In genomic region chr22:32788884-32789624, GRCh38 we compare ENCODE assay signal across 12 cellular contexts. TPM values are rescaled to one million over a fixed set of nuclear protein-coding genes. Genes with fewer than 3 reads are reported as not detected.
A peak's percentile ranks its signal among the peaks of the same experiment; 100 is the strongest.
DNase-seq lines count a peak whose midpoint lies in the region; ATAC-seq and TF ChIP-seq lines count a peak whose summit lies in the region.
"Had no signal": no experiment of that assay in that cellular context is flagged by ENCODE, and none has a peak within 500 bp of the region (broad histone marks: within the 10 kb centered on the region; RNA-seq: fewer than 3 reads in every experiment).

No MANE protein-coding gene starts in this region.

- no peak for ATAC-seq in WTC11
- peak; percentile 52 for ATAC-seq in left ventricle myocardium superior
- no peak for ATAC-seq in HG02840 (IDR thresholded peaks at IDR 0.05; ENCODE audit: low FRiP score, unreplicated experiment)
- ATAC-seq in activated CD8-positive, alpha-beta memory T cell treated with anti-CD3 and anti-CD28 coated beads, Interleukin-2, amount 10 ng/mL, durations not matched to agents 7 days and 5 days: no peak

- TF ChIP-seq CTCF in WTC11 (IDR thresholded peaks at IDR 0.05) (no peak), retinal pigment epithelial cell (conservative IDR thresholded peaks at IDR 0.05; ENCODE audit: low read depth, low read length) (no peak)

- H3K4me3 ChIP-seq in retinal pigment epithelial cell (ENCODE audit: low read length): no peak overlapping the region

- CTCF ChIA-PET in WTC11 (lab: Charles Lee): interaction anchor here (2.1 kb wide), 1 partner anchor 13 kb away, joined by 9 read pairs; no protein-coding TSS in a partner anchor
- CTCF ChIA-PET in activated CD8-positive, alpha-beta memory T cell treated with anti-CD3 and anti-CD28 coated beads, Interleukin-2, amount 10 ng/mL, durations not matched to agents 7 days and 5 days (lab: Charles Lee): interaction anchor here (0.6 to 1.1 kb wide), 2 partner anchors 10 to 129 kb away, joined by 3 read pairs; no protein-coding TSS in a partner anchor

- intact Hi-C loops in left ventricle myocardium superior (cut with micrococcal nuclease): no loop called here

- peak; percentile 81 for DNase-seq in AG20443 (ENCODE audit: low spot score)
- DNase-seq in WTC11 (ENCODE audit: low spot score): no peak
- peak; percentile 55 for DNase-seq in left ventricle myocardium superior
- peak; percentile 88 for DNase-seq in retinal pigment epithelial cell (ENCODE audit: low read depth)
- no peak for DNase-seq in DMS114 treated with DMSO at 0.1 percent for 48 hours (lab: John Stamatoyannopoulos, UW; ENCODE audit: unreplicated experiment)
- no peak for DNase-seq in NCI-H748 treated with DMSO at 0.1 percent for 48 hours (lab: John Stamatoyannopoulos, UW)
- no peak for DNase-seq in activated CD8-positive, alpha-beta memory T cell treated with anti-CD3 and anti-CD28 coated beads, Interleukin-2, amount 10 ng/mL, durations not matched to agents 7 days and 5 days
- DNase-seq: cortex of kidney; stimulated activated CD4-positive, alpha-beta T cell treated with anti-CD3 and anti-CD28 coated beads, Interleukin-12 subunit alpha, Interleukin-12 subunit beta, amount 100 ng/mL, for 4 hours; stimulated activated CD8-positive, alpha-beta memory T cell treated with anti-CD3 and anti-CD28 coated beads, Interleukin-4, amount 100 ng/mL, for 48 hours had no signal

- no peaks in the 10 kb centered on the region for H3K27me3 Mint-ChIP-seq in WTC11 (ENCODE audit: low read depth)
- H3K27me3 Mint-ChIP-seq in activated CD8-positive, alpha-beta memory T cell treated with anti-CD3 and anti-CD28 coated beads, Interleukin-2, amount 10 ng/mL, durations not matched to agents 7 days and 5 days: no peaks in the 10 kb centered on the region

- H3K36me3 Mint-ChIP-seq in WTC11: no peaks in the 10 kb centered on the region
- no peaks in the 10 kb centered on the region for H3K36me3 Mint-ChIP-seq in activated CD8-positive, alpha-beta memory T cell treated with anti-CD3 and anti-CD28 coated beads, Interleukin-2, amount 10 ng/mL, durations not matched to agents 7 days and 5 days

- no peak overlapping the region for H3K27ac Mint-ChIP-seq in WTC11
- no peak overlapping the region for H3K27ac Mint-ChIP-seq in activated CD8-positive, alpha-beta memory T cell treated with anti-CD3 and anti-CD28 coated beads, Interleukin-2, amount 10 ng/mL, durations not matched to agents 7 days and 5 days
- H3K27ac Mint-ChIP-seq: activated T-helper 2 cell treated with anti-CD3 and anti-CD28 coated beads, Interferon-gamma antibody, Interleukin-2, Interleukin-4, amounts not matched to agents 10 μg/mL and 5 μg/mL and 100 μg/mL, durations not matched to agents 14 hours and 24 hours and 36 hours had no signal

- H3K9me3 Mint-ChIP-seq in WTC11: peaks cover 4% of the 10 kb centered on the region; the same call in 1 of the 2 replicates
- H3K9me3 Mint-ChIP-seq in activated CD8-positive, alpha-beta memory T cell treated with anti-CD3 and anti-CD28 coated beads, Interleukin-2, amount 10 ng/mL, durations not matched to agents 7 days and 5 days (ENCODE audit: low read depth): no peaks in the 10 kb centered on the region
- H3K9me3 Mint-ChIP-seq: activated T-helper 2 cell treated with anti-CD3 and anti-CD28 coated beads, Interferon-gamma antibody, Interleukin-2, Interleukin-4, amounts not matched to agents 10 μg/mL and 5 μg/mL and 100 μg/mL, durations not matched to agents 14 hours and 24 hours and 36 hours had no signal

- POLR2A ChIA-PET in WTC11 (lab: Charles Lee): no interaction called here

- H3K4me3 Mint-ChIP-seq in WTC11: no peak overlapping the region
- no peak overlapping the region for H3K4me3 Mint-ChIP-seq in activated CD8-positive, alpha-beta memory T cell treated with anti-CD3 and anti-CD28 coated beads, Interleukin-2, amount 10 ng/mL, durations not matched to agents 7 days and 5 days

- H3K4me1 Mint-ChIP-seq in WTC11: peaks cover 7% of the 10 kb centered on the region
- no peaks in the 10 kb centered on the region for H3K4me1 Mint-ChIP-seq in activated CD8-positive, alpha-beta memory T cell treated with anti-CD3 and anti-CD28 coated beads, Interleukin-2, amount 10 ng/mL, durations not matched to agents 7 days and 5 days

TF ChIP-seq in WTC11, 78 proteins besides CTCF, POLR2A, EP300 and RAD21:
- TF ChIP-seq NFYB (CRISPR knock-in tag; conservative IDR thresholded peaks at IDR 0.05; ENCODE audit: low read depth): no peak
- no peak for TF ChIP-seq SOX15 (CRISPR knock-in tag; IDR thresholded peaks at IDR 0.05)
- TF ChIP-seq TCF7 (CRISPR knock-in tag; IDR thresholded peaks at IDR 0.05; ENCODE audit: low read depth): no peak
- peak; percentile 83 for TF ChIP-seq GABPB1 (CRISPR knock-in tag; IDR thresholded peaks at IDR 0.05)
- TF ChIP-seq FOXK1 (CRISPR knock-in tag; IDR thresholded peaks at IDR 0.05): no peak
- TF ChIP-seq ZNF425 (CRISPR knock-in tag; conservative IDR thresholded peaks at IDR 0.05): no peak
- no peak for TF ChIP-seq ZNF219 (CRISPR knock-in tag; IDR thresholded peaks at IDR 0.05; ENCODE audit: borderline replicate concordance)

RNA-seq across cellular contexts. Expression of gene TIMP3, which starts 12.5 kb away (rescaled TPM):
- total RNA-seq in WTC11 (2021) (3.3 to 4.0 TPM (median 4.0 TPM) in 3 replicates), left ventricle myocardium superior (256 TPM)
- total RNA-seq in activated CD8-positive, alpha-beta memory T cell treated with anti-CD3 and anti-CD28 coated beads, Interleukin-2, amount 10 ng/mL, durations not matched to agents 7 days and 5 days: not detected

Comparison
In these comparisons a context has a peak if more than half of its experiments do, and no peak if none do; other contexts are left out.
1. DNase-seq: peak in AG20443 (single experiment), left ventricle myocardium superior (single experiment) and retinal pigment epithelial cell (single experiment); none in WTC11 (single experiment), DMS114 treated with DMSO at 0.1 percent for 48 hours (single experiment), NCI-H748 treated with DMSO at 0.1 percent for 48 hours (single experiment) and activated CD8-positive, alpha-beta memory T cell treated with anti-CD3 and anti-CD28 coated beads, Interleukin-2, amount 10 ng/mL, durations not matched to agents 7 days and 5 days (single experiment).
2. RNA of gene TIMP3, which starts 12.5 kb away (total RNA-seq): 256 TPM in left ventricle myocardium superior (single experiment); 3.3 to 4.0 TPM in WTC11 and not detected in activated CD8-positive, alpha-beta memory T cell treated with anti-CD3 and anti-CD28 coated beads, Interleukin-2, amount 10 ng/mL, durations not matched to agents 7 days and 5 days; every median in the first group is over 10 times any median in the second.